ENCODE assay signal across 7 cellular contexts in genomic region chr2:87477669-87478423, GRCh38.
DNase-seq lines count a peak whose midpoint lies in the region; ATAC-seq and TF ChIP-seq lines count a peak whose summit lies in the region.
"Not testable (repeated sequence)": the region's sequence is repeated elsewhere in the genome, so short reads cannot be mapped to it uniquely, and the experiment has no call there.

No MANE protein-coding gene starts in this region.

- in situ Hi-C loops in GM23248 (cut with MboI): not testable (repeated sequence)

- H3K27ac ChIP-seq in GM23248 (peak overlapping the region; percentile 61), adrenal gland (peak overlapping the region in 3 of 5 donors; percentile 60 to 74 (median 66)), smooth muscle cell (ENCODE audit: low read depth) (peak overlapping the region; percentile 77)

- peak overlapping the region; percentile 42 for H3K4me2 ChIP-seq in GM23248 (ENCODE audit: unreplicated experiment)
- peak overlapping the region; percentile 66 for H3K4me2 ChIP-seq in smooth muscle cell

- peak overlapping the region; percentile 28; the same call in 1 of the 2 replicates for H3K9ac ChIP-seq in GM23248
- not testable (repeated sequence) for H3K9ac ChIP-seq in smooth muscle cell (ENCODE audit: low read depth)

- not testable (repeated sequence) for H3K4me3 Mint-ChIP-seq in activated CD4-positive, alpha-beta memory T cell treated with anti-CD3 and anti-CD28 coated beads for 36 hours

- TF ChIP-seq CTCF in adrenal gland (IDR thresholded peaks at IDR 0.05); epithelial cell of esophagus (IDR thresholded peaks at IDR 0.05; ENCODE audit: insufficient read depth, low read depth, low read length, missing control alignments); smooth muscle cell (IDR thresholded peaks at IDR 0.05; ENCODE audit: borderline replicate concordance, insufficient read depth, poor library complexity, severe bottlenecking): not testable (repeated sequence)

- peak overlapping the region; percentile 32 for H3K27ac Mint-ChIP-seq in activated CD4-positive, alpha-beta memory T cell treated with anti-CD3 and anti-CD28 coated beads for 36 hours

- not testable (repeated sequence) for TF ChIP-seq POLR2A in adrenal gland (IDR thresholded peaks at IDR 0.05)

- H3K36me3 Mint-ChIP-seq in activated CD4-positive, alpha-beta memory T cell treated with anti-CD3 and anti-CD28 coated beads for 36 hours: peaks cover 21% of the 10 kb centered on the region

- H3F3A ChIP-seq in GM23248 (ENCODE audit: insufficient read depth): peaks cover 39% of the 10 kb centered on the region
- H3F3A ChIP-seq in smooth muscle cell (ENCODE audit: low read depth): not testable (repeated sequence)

- CTCF ChIA-PET in activated CD4-positive, alpha-beta memory T cell treated with anti-CD3 and anti-CD28 coated beads for 36 hours (lab: Charles Lee): not testable (repeated sequence)

- H3K27me3 ChIP-seq in GM23248 (replicated peaks; ENCODE audit: insufficient read depth); adrenal gland; smooth muscle cell (ENCODE audit: low read depth): not testable (repeated sequence)

- H3K9me3 ChIP-seq in GM23248 (ENCODE audit: low read depth); adrenal gland (replicated peaks in 1 of 3); smooth muscle cell (replicated peaks; ENCODE audit: low read depth): not testable (repeated sequence)

- POLR2A ChIA-PET in activated CD4-positive, alpha-beta memory T cell treated with anti-CD3 and anti-CD28 coated beads for 36 hours (lab: Charles Lee): not testable (repeated sequence)

- H3K27me3 Mint-ChIP-seq in activated CD4-positive, alpha-beta memory T cell treated with anti-CD3 and anti-CD28 coated beads for 36 hours: not testable (repeated sequence)

- DNase-seq in GM23248 (peak; percentile 50), adrenal gland (peak in 5 of 7 donors; percentile 37 to 63 (median 51)), epithelial cell of esophagus (ENCODE audit: low read depth) (peak; percentile 24), iris pigment epithelial cell (ENCODE audit: low read depth) (peak; percentile 48)
- not testable (repeated sequence) for DNase-seq in activated CD4-positive, alpha-beta memory T cell treated with anti-CD3 and anti-CD28 coated beads for 36 hours; Right ventricle myocardium superior; smooth muscle cell (lab: John Stamatoyannopoulos, UW; ENCODE audit: unreplicated experiment)

- not testable (repeated sequence) for H2AFZ ChIP-seq in GM23248; smooth muscle cell (ENCODE audit: low read depth)

- not testable (repeated sequence) for H3K9me3 Mint-ChIP-seq in activated CD4-positive, alpha-beta memory T cell treated with anti-CD3 and anti-CD28 coated beads for 36 hours

- H3K36me3 ChIP-seq in GM23248 (ENCODE audit: low read depth); adrenal gland (replicated peaks in 1 of 2); smooth muscle cell (ENCODE audit: low read depth): not testable (repeated sequence)

- 0 out of 2 replicates have a peak overlapping the region, but pooled peaks have one; percentile 35 for H3K4me3 ChIP-seq in GM23248
- not testable (repeated sequence) for H3K4me3 ChIP-seq in adrenal gland; epithelial cell of esophagus (ENCODE audit: low read length); smooth muscle cell

- peaks cover 30% of the 10 kb centered on the region for H3K4me1 ChIP-seq in GM23248 (ENCODE audit: insufficient read depth)
- H3K4me1 ChIP-seq in adrenal gland (replicated peaks in 1 of 2); smooth muscle cell (ENCODE audit: low read depth): not testable (repeated sequence)

- peaks cover 88% of the 10 kb centered on the region for H3K79me2 ChIP-seq in GM23248 (ENCODE audit: insufficient read depth)
- H3K79me2 ChIP-seq in smooth muscle cell (ENCODE audit: low read depth): peaks cover 32% of the 10 kb centered on the region

- H3K9me2 ChIP-seq in GM23248 (ENCODE audit: insufficient read depth): not testable (repeated sequence)

- 49 to 65% methylated on average over 9 to 11 of the region's 12 CpGs for WGBS in GM23248 (ENCODE audit: low coverage in 1 of 2, low lambda C conversion rate in 2 of 2, missing lambda C conversion rate in 2 of 2), 2 experiments
- whole genome bisulfite sequencing in adrenal gland, 4 donors: 41 to 68% (median 53%) methylated on average over 4 to 11 of the region's 12 CpGs
- WGBS in smooth muscle cell (ENCODE audit: low lambda C conversion rate): 66% methylated on average over 12 of the region's 12 CpGs

- intact Hi-C loops in activated CD4-positive, alpha-beta memory T cell treated with anti-CD3 and anti-CD28 coated beads for 36 hours (cut with micrococcal nuclease); adrenal gland (cut with DNase I); Right ventricle myocardium superior (cut with DNase I): not testable (repeated sequence)

- peaks cover 37% of the 10 kb centered on the region for H3K4me1 Mint-ChIP-seq in activated CD4-positive, alpha-beta memory T cell treated with anti-CD3 and anti-CD28 coated beads for 36 hours (ENCODE audit: low read depth)

- peak; percentile 89 for ATAC-seq in Right ventricle myocardium superior (ENCODE audit: poor library complexity)

- H4K20me1 ChIP-seq in GM23248 (ENCODE audit: insufficient read depth): not testable (repeated sequence)
- H4K20me1 ChIP-seq in smooth muscle cell (ENCODE audit: low read depth): peaks cover 61% of the 10 kb centered on the region
